Comparison of ENCODE assay signal across 1 cellular context in genomic region chr16:15996432-15997109, GRCh38.
TF ChIP-seq lines count a peak whose summit lies in the region.

No MANE protein-coding gene starts in this region.

TF ChIP-seq in HepG2, 621 proteins besides CTCF, POLR2A, EP300 and RAD21 (continued from another document and continues in another):
- peak; percentile 67; the same call in 1 of the 2 replicates for TF ChIP-seq ZBTB25 (CRISPR knock-in tag; IDR thresholded peaks at IDR 0.05)
- no peak for TF ChIP-seq SUZ12 (IDR thresholded peaks at IDR 0.05; ENCODE audit: low read depth, low read length)
- peak; percentile 78 for TF ChIP-seq HNF4A (CRISPR knock-in tag; IDR thresholded peaks at IDR 0.05)
- 0 out of 2 replicates have a peak, but pooled peaks have one; percentile 32 for TF ChIP-seq FOXJ3 (CRISPR knock-in tag; IDR thresholded peaks at IDR 0.05; ENCODE audit: borderline replicate concordance)
- TF ChIP-seq NR3C1 (CRISPR knock-in tag; IDR thresholded peaks at IDR 0.05): no peak
- 0 out of 2 replicates have a peak, but pooled peaks have one; percentile 71 for TF ChIP-seq BCL3 (CRISPR knock-in tag; IDR thresholded peaks at IDR 0.05)
- TF ChIP-seq ZNF615 (CRISPR knock-in tag; IDR thresholded peaks at IDR 0.05; ENCODE audit: borderline replicate concordance): peak; percentile 68
- TF ChIP-seq NFKB2 (CRISPR knock-in tag; IDR thresholded peaks at IDR 0.05; ENCODE audit: borderline replicate concordance): peak; percentile 58; the same call in 1 of the 2 replicates
- TF ChIP-seq THAP9 (CRISPR knock-in tag; IDR thresholded peaks at IDR 0.05; ENCODE audit: borderline replicate concordance): peak; percentile 55
- TF ChIP-seq TRAFD1 (CRISPR knock-in tag; IDR thresholded peaks at IDR 0.05; ENCODE audit: borderline replicate concordance): no peak
- peak; percentile 96 for TF ChIP-seq GATAD2A (CRISPR knock-in tag; IDR thresholded peaks at IDR 0.05)
- TF ChIP-seq ARID4A (CRISPR knock-in tag; IDR thresholded peaks at IDR 0.05; ENCODE audit: borderline replicate concordance): peak; percentile 52; the same call in 1 of the 2 replicates
- no peak for TF ChIP-seq MEIS1 (CRISPR knock-in tag; IDR thresholded peaks at IDR 0.05; ENCODE audit: borderline replicate concordance)
- TF ChIP-seq TCF12 (IDR thresholded peaks at IDR 0.05): no peak
- TF ChIP-seq TCF12 (CRISPR knock-in tag; IDR thresholded peaks at IDR 0.05): no peak
- no peak; the same call in 1 of the 2 replicates for TF ChIP-seq ZKSCAN1 (IDR thresholded peaks at IDR 0.05; ENCODE audit: low read length)
- TF ChIP-seq ZNF331 (CRISPR knock-in tag; IDR thresholded peaks at IDR 0.05): peak; percentile 64
- no peak for TF ChIP-seq CENPX (CRISPR knock-in tag; IDR thresholded peaks at IDR 0.05)
- TF ChIP-seq ZGPAT (CRISPR knock-in tag; IDR thresholded peaks at IDR 0.05): peak; percentile 78
- TF ChIP-seq HNRNPLL (IDR thresholded peaks at IDR 0.05; ENCODE audit: low read depth, low read length, poor library complexity, severe bottlenecking): no peak
- no peak for TF ChIP-seq ZNF260 (CRISPR knock-in tag; IDR thresholded peaks at IDR 0.05; ENCODE audit: borderline replicate concordance, low read depth)
- TF ChIP-seq ZZZ3 (CRISPR knock-in tag; IDR thresholded peaks at IDR 0.05; ENCODE audit: borderline replicate concordance): no peak
- no peak for TF ChIP-seq ZNF646 (CRISPR knock-in tag; IDR thresholded peaks at IDR 0.05)
- peak; percentile 55; the same call in 1 of the 2 replicates for TF ChIP-seq PITX1 (CRISPR knock-in tag; IDR thresholded peaks at IDR 0.05)
- TF ChIP-seq HMGXB4 (CRISPR knock-in tag; IDR thresholded peaks at IDR 0.05; ENCODE audit: borderline replicate concordance in 1 of 2, low read depth in 1 of 2): peak in 1 of 2 experiments; percentile 68; a peak in 1 of 4 replicates
- no peak for TF ChIP-seq ZNF101 (CRISPR knock-in tag; IDR thresholded peaks at IDR 0.05; ENCODE audit: borderline replicate concordance, low read depth)
- TF ChIP-seq SP5 (CRISPR knock-in tag; IDR thresholded peaks at IDR 0.05; ENCODE audit: borderline replicate concordance, low read depth): peak; percentile 62; the same call in 1 of the 2 replicates
- TF ChIP-seq ZNF512 (CRISPR knock-in tag; IDR thresholded peaks at IDR 0.05): peak; percentile 66
- no peak for TF ChIP-seq ZSCAN31 (CRISPR knock-in tag; IDR thresholded peaks at IDR 0.05; ENCODE audit: low read depth)
- no peak for TF ChIP-seq ZNF230 (CRISPR knock-in tag; IDR thresholded peaks at IDR 0.05)
- TF ChIP-seq TBL1XR1 (IDR thresholded peaks at IDR 0.05; ENCODE audit: borderline replicate concordance, low read length, partially characterized antibody): peak; percentile 100
- peak; percentile 51; the same call in 1 of the 2 replicates for TF ChIP-seq ZNF292 (CRISPR knock-in tag; IDR thresholded peaks at IDR 0.05; ENCODE audit: borderline replicate concordance, low read depth)
